4 cellular contexts compared by ENCODE assay signal in genomic region chr1:144938625-144939024, GRCh38.
DNase-seq lines count a peak whose midpoint lies in the region; ATAC-seq and TF ChIP-seq lines count a peak whose summit lies in the region.
"Not testable (repeated sequence)": the region's sequence is repeated elsewhere in the genome, so short reads cannot be mapped to it uniquely, and the experiment has no call there.

No MANE protein-coding gene starts in this region.

- in situ Hi-C loops in Panc1 (cut with HindIII; ENCODE audit: low pct_unique_long_range_greater_than_20kb, low sequenced_read_pairs); mammary epithelial cell (cut with MboI; ENCODE audit: low sequenced_read_pairs in 2 of 2): not testable (repeated sequence)

- BruUV-seq in HCT116 (replicated peaks; lab: Mats Ljungman, UMichigan), result not testable (repeated sequence)
- BruUV-seq in Panc1 (replicated peaks; lab: Mats Ljungman, UMichigan) (TSS peak; percentile 29), mammary epithelial cell (replicated peaks; lab: Mats Ljungman, UMichigan) (TSS peak; percentile 15)

- intact Hi-C loops in HCT116 (cut with micrococcal nuclease); Panc1 (cut with micrococcal nuclease; ENCODE audit: unreplicated experiment); mammary epithelial cell (cut with micrococcal nuclease): not testable (repeated sequence)

- H3K36me3 ChIP-seq in HCT116 (ENCODE audit: control insufficient read depth in 1 of 2, insufficient read depth in 2 of 2, low read length in 2 of 2); Panc1 (ENCODE audit: control insufficient read depth, insufficient read depth, low read length); mammary epithelial cell (ENCODE audit: insufficient read depth, low read length): not testable (repeated sequence)

- not testable (repeated sequence) for H2AFZ ChIP-seq in HCT116 (ENCODE audit: low read depth, low read length, poor library complexity, severe bottlenecking); mammary epithelial cell (ENCODE audit: low read depth, low read length)

- not testable (repeated sequence) for H3K4me3 ChIP-seq in HCT116 (replicated peaks in 1 of 2; ENCODE audit: low read depth in 1 of 2, low read length in 2 of 2); Panc1 (ENCODE audit: low read depth in 2 of 2, low read length in 2 of 2); mammary epithelial cell (replicated peaks in 1 of 3; ENCODE audit: insufficient read depth in 1 of 3, low read depth in 2 of 3, low read length in 3 of 3)

- RAD21 ChIA-PET in HCT116 (lab: Charles Lee; ENCODE audit: low non-redundant PET in 1 of 2, low total read pairs in 2 of 2, uncharacterized antibody in 2 of 2, unreplicated experiment in 2 of 2), result not testable (repeated sequence)

- H3K9me2 ChIP-seq in HCT116 (ENCODE audit: insufficient read depth), result not testable (repeated sequence)

- not testable (repeated sequence) for H4K20me1 ChIP-seq in HCT116 (ENCODE audit: insufficient read depth); mammary epithelial cell (ENCODE audit: insufficient read depth, low read length)

- POLR2A ChIA-PET in HCT116 (lab: Charles Lee); Panc1 (lab: Charles Lee): not testable (repeated sequence)

- TF ChIP-seq RAD21 in HCT116 (IDR thresholded peaks at IDR 0.05; ENCODE audit: low read depth), result not testable (repeated sequence)

- not testable (repeated sequence) for TF ChIP-seq POLR2A in HCT116 (IDR thresholded peaks at IDR 0.05; ENCODE audit: borderline replicate concordance, extremely low read depth, insufficient read depth, insufficient read length)

- not testable (repeated sequence) for DNase-seq in HCT116 (ENCODE audit: low read depth, low spot score); Panc1 (ENCODE audit: low read depth, low spot score); mammary epithelial cell

- not testable (repeated sequence) for H3K4me2 ChIP-seq in HCT116 (ENCODE audit: low read length); mammary epithelial cell (ENCODE audit: insufficient read depth, low read depth, low read length)

- ATAC-seq in HCT116 (peak; percentile 78), esophagus mucosa (peak; percentile 66)
- ATAC-seq in Panc1, result not testable (repeated sequence)

- CTCF ChIA-PET in HCT116 (lab: Charles Lee); Panc1 (lab: Charles Lee); mammary epithelial cell (lab: Charles Lee; ENCODE audit: low non-redundant PET): not testable (repeated sequence)

- H3K27me3 ChIP-seq in HCT116 (ENCODE audit: insufficient read depth, low read length); Panc1 (ENCODE audit: control insufficient read depth, insufficient read depth, low read length); mammary epithelial cell (ENCODE audit: insufficient read depth, low read length): not testable (repeated sequence)

- not testable (repeated sequence) for H3K9ac ChIP-seq in HCT116 (ENCODE audit: low read length); mammary epithelial cell (ENCODE audit: insufficient read depth, low read length)

- not testable (repeated sequence) for H3K27ac ChIP-seq in HCT116 (ENCODE audit: low read depth, low read length); Panc1 (ENCODE audit: low read length); mammary epithelial cell (ENCODE audit: insufficient read depth, low read depth, low read length)

- not testable (repeated sequence) for H3K4me1 ChIP-seq in HCT116 (ENCODE audit: control insufficient read depth in 1 of 2, insufficient read depth in 2 of 2, low read length in 2 of 2); Panc1 (ENCODE audit: control insufficient read depth, insufficient read depth, low read length); mammary epithelial cell (ENCODE audit: insufficient read depth, low read length)

- not testable (repeated sequence) for TF ChIP-seq CTCF in HCT116 (IDR thresholded peaks at IDR 0.05 in 2 of 3, conservative IDR thresholded peaks at IDR 0.05 in 1 of 3; ENCODE audit: borderline replicate concordance in 1 of 3, insufficient read depth in 1 of 3, low read depth in 2 of 3, low read length in 2 of 3); Panc1 (IDR thresholded peaks at IDR 0.05); mammary epithelial cell (conservative IDR thresholded peaks at IDR 0.05 in 1 of 2, IDR thresholded peaks at IDR 0.05 in 1 of 2; ENCODE audit: extremely low read depth in 1 of 2, insufficient read depth in 1 of 2, low read depth in 1 of 2, low read length in 2 of 2)

- dilution Hi-C loops in mammary epithelial cell (cut with HindIII; ENCODE audit: low sequenced_read_pairs), result not testable (repeated sequence)

- not testable (repeated sequence) for H3K79me2 ChIP-seq in HCT116 (ENCODE audit: insufficient read depth, low read length); mammary epithelial cell (ENCODE audit: insufficient read depth, low read length)

- not testable (repeated sequence) for H3K9me3 ChIP-seq in HCT116 (ENCODE audit: control insufficient read depth in 1 of 2, insufficient read depth in 1 of 2, low read depth in 1 of 2, low read length in 2 of 2); Panc1 (ENCODE audit: control insufficient read depth, insufficient read depth, low read depth, low read length); mammary epithelial cell (replicated peaks; ENCODE audit: insufficient read depth, low read length)
